In genomic region chr6:87196275-87196842, GRCh38 we compare ENCODE assay signal across 18 cellular contexts. TPM values are rescaled to one million over a fixed set of nuclear protein-coding genes. Genes with fewer than 3 reads are reported as not detected.
A peak's percentile ranks its signal among the peaks of the same experiment; 100 is the strongest.
DNase-seq lines count a peak whose midpoint lies in the region; ATAC-seq, FAIRE-seq and TF ChIP-seq lines count a peak whose summit lies in the region.
"Had no signal": no experiment of that assay in that cellular context is flagged by ENCODE, and none has a peak within 500 bp of the region (broad histone marks: within the 10 kb centered on the region; RNA-seq: fewer than 3 reads in every experiment).

No MANE protein-coding gene starts in this region.

- TF ChIP-seq POLR2A in GM12892 (IDR thresholded peaks at IDR 0.05; ENCODE audit: low read depth, low read length), result no peak

- H3K36me3 ChIP-seq in CD4-positive, CD25-positive, alpha-beta regulatory T cell (ENCODE audit: control insufficient read depth, insufficient read depth, low read length), result no peaks in the 10 kb centered on the region

- CTCF ChIA-PET in WTC11 (lab: Charles Lee), result no interaction called here

- H3K27ac ChIP-seq in CD4-positive, CD25-positive, alpha-beta regulatory T cell (ENCODE audit: insufficient read depth, low read length, poor library complexity, severe bottlenecking), result peak overlapping the region; percentile 45

- H3K4me3 Mint-ChIP-seq in CD4-positive, CD25-positive, alpha-beta regulatory T cell, result peak overlapping the region in 3 of 4 donors; percentile 15 to 51 (median 19)
- H3K4me3 Mint-ChIP-seq in WTC11, result no peak overlapping the region
- H3K4me3 Mint-ChIP-seq: H9, natural killer cell had no signal

- peaks cover 0 to 1% (median 0%) of the 10 kb centered on the region in 7 donors for H3K9me3 Mint-ChIP-seq in CD4-positive, CD25-positive, alpha-beta regulatory T cell
- no peaks in the 10 kb centered on the region for H3K9me3 Mint-ChIP-seq in WTC11
- H3K9me3 Mint-ChIP-seq: H9, natural killer cell had no signal

- FAIRE-seq in GM12892 (lab: Jason Lieb, UNC), result peak; percentile 88
- FAIRE-seq: frontal cortex had no signal

- no peak for TF ChIP-seq CTCF in WTC11 (IDR thresholded peaks at IDR 0.05)

- no peaks in the 10 kb centered on the region for H3K27me3 ChIP-seq in CD4-positive, CD25-positive, alpha-beta regulatory T cell (ENCODE audit: control insufficient read depth, insufficient read depth, low read length)
- H3K27me3 ChIP-seq: BE2C had no signal

- no peak for ATAC-seq in CD4-positive, CD25-positive, alpha-beta regulatory T cell (ENCODE audit: low read depth in 2 of 2)
- ATAC-seq in WTC11 (no peak), GM21529 (IDR thresholded peaks at IDR 0.05; ENCODE audit: unreplicated experiment) (no peak), HG03139 (IDR thresholded peaks at IDR 0.05; ENCODE audit: unreplicated experiment) (no peak)
- ATAC-seq: natural killer cell had no signal

- H3K36me3 Mint-ChIP-seq in CD4-positive, CD25-positive, alpha-beta regulatory T cell, result peaks cover 6% of the 10 kb centered on the region
- no peaks in the 10 kb centered on the region for H3K36me3 Mint-ChIP-seq in WTC11
- H3K36me3 Mint-ChIP-seq: natural killer cell had no signal

- no peaks in the 10 kb centered on the region for H3K9me3 ChIP-seq in CD4-positive, CD25-positive, alpha-beta regulatory T cell (ENCODE audit: control insufficient read depth in 2 of 2, low read length in 2 of 2)
- H3K9me3 ChIP-seq: BE2C had no signal

- H3K4me3 ChIP-seq in CD4-positive, CD25-positive, alpha-beta regulatory T cell (ENCODE audit: low read depth, low read length), result peak overlapping the region; percentile 48
- H3K4me3 ChIP-seq: lung had no signal

- DNase-seq in CD4-positive, CD25-positive, alpha-beta regulatory T cell, result no peak
- DNase-seq in GM12892 (ENCODE audit: insufficient read length), result no peak
- DNase-seq in WTC11 (ENCODE audit: low spot score), result no peak
- peak; percentile 11 for DNase-seq in iris pigment epithelial cell (ENCODE audit: low read depth)
- no peak for DNase-seq in mesenteric fat pad (ENCODE audit: low spot score)
- no peak for DNase-seq in SKM-1 treated with dmso at 0.1 percent for 144 hours (lab: John Stamatoyannopoulos, UW; ENCODE audit: unreplicated experiment)
- DNase-seq: BE2C, H9, MV-4-11, natural killer cell, NCI-H2081 treated with DMSO at 0.1 percent for 48 hours, NCI-H69, substantia nigra had no signal

- peaks cover 33% of the 10 kb centered on the region for H3K4me1 ChIP-seq in CD4-positive, CD25-positive, alpha-beta regulatory T cell (ENCODE audit: control insufficient read depth, insufficient read depth, low read length, poor library complexity, severe bottlenecking)

- peak overlapping the region in 2 of 3 donors; percentile 5 to 33 for H3K27ac Mint-ChIP-seq in CD4-positive, CD25-positive, alpha-beta regulatory T cell
- peak overlapping the region; percentile 13; the same call in 1 of the 2 replicates for H3K27ac Mint-ChIP-seq in WTC11
- H3K27ac Mint-ChIP-seq: H9, progenitor cell of endocrine pancreas had no signal

- H3K4me1 Mint-ChIP-seq in CD4-positive, CD25-positive, alpha-beta regulatory T cell, result peaks cover 59 to 92% (median 75%) of the 10 kb centered on the region in 4 donors
- H3K4me1 Mint-ChIP-seq in WTC11, result peaks cover 15% of the 10 kb centered on the region

- POLR2A ChIA-PET in WTC11 (lab: Charles Lee), result no interaction called here

- H3K27me3 Mint-ChIP-seq in CD4-positive, CD25-positive, alpha-beta regulatory T cell, result no peaks in the 10 kb centered on the region
- no peaks in the 10 kb centered on the region for H3K27me3 Mint-ChIP-seq in WTC11 (ENCODE audit: low read depth)
- H3K27me3 Mint-ChIP-seq: progenitor cell of endocrine pancreas had no signal

TF ChIP-seq in WTC11, 78 proteins besides CTCF, POLR2A, EP300 and RAD21 (continues in another document):
- TF ChIP-seq FOXJ3 (CRISPR knock-in tag; IDR thresholded peaks at IDR 0.05; ENCODE audit: borderline replicate concordance) (no peak), ARID4B (CRISPR knock-in tag; IDR thresholded peaks at IDR 0.05; ENCODE audit: borderline replicate concordance) (no peak), PREB (CRISPR knock-in tag; IDR thresholded peaks at IDR 0.05; ENCODE audit: borderline replicate concordance) (no peak), NR2C2 (CRISPR knock-in tag; IDR thresholded peaks at IDR 0.05) (no peak), TCF7 (CRISPR knock-in tag; IDR thresholded peaks at IDR 0.05; ENCODE audit: low read depth) (no peak), GRHL2 (CRISPR knock-in tag; IDR thresholded peaks at IDR 0.05; ENCODE audit: insufficient replicate concordance, severe bottlenecking) (no peak), OVOL2 (CRISPR knock-in tag; IDR thresholded peaks at IDR 0.05; ENCODE audit: borderline replicate concordance) (no peak), ETV6 (CRISPR knock-in tag; IDR thresholded peaks at IDR 0.05) (no peak), ZBTB21 (CRISPR knock-in tag; IDR thresholded peaks at IDR 0.05; ENCODE audit: borderline replicate concordance) (no peak), AFF4 (CRISPR knock-in tag; IDR thresholded peaks at IDR 0.05; ENCODE audit: borderline replicate concordance) (no peak)

RNA-seq across cellular contexts. Expression of gene ZNF292, which starts 41.0 kb away (rescaled TPM):
- 119 TPM for total RNA-seq in CD4-positive, CD25-positive, alpha-beta regulatory T cell
- polyA plus RNA-seq in CD4-positive, CD25-positive, alpha-beta regulatory T cell, result 10 to 100 TPM; 25.6 to 44.1 (median 29.4) TPM
- 32.4 TPM for polyA plus RNA-seq in GM12892 (2012; ENCODE audit: missing spikeins)
- total RNA-seq in WTC11 (2021) (39.3 to 42.1 TPM (median 39.9 TPM) in 3 replicates), mesenteric fat pad (30.4 TPM)
